In genomic region chr11:35619754-35620640, GRCh38 we compare ENCODE assay signal across 1 cellular context.
A peak's percentile ranks its signal among the peaks of the same experiment; 100 is the strongest.
TF ChIP-seq lines count a peak whose summit lies in the region.

No MANE protein-coding gene starts in this region.

TF ChIP-seq in HEK293, 187 proteins besides CTCF, POLR2A, EP300 and RAD21 (continued from another document and continues in another):
- TF ChIP-seq AEBP2 (tag by site-specific recombination; IDR thresholded peaks at IDR 0.05; ENCODE audit: borderline replicate concordance) (no peak), ZNF791 (tag by site-specific recombination; IDR thresholded peaks at IDR 0.05) (no peak), INSM2 (tag by site-specific recombination; IDR thresholded peaks at IDR 0.05) (no peak), ZNF266 (tag by site-specific recombination; IDR thresholded peaks at IDR 0.05; ENCODE audit: low read depth) (no peak), KLF16 (tag by site-specific recombination; IDR thresholded peaks at IDR 0.05) (no peak), ZNF48 (tag by site-specific recombination; IDR thresholded peaks at IDR 0.05) (no peak), ZNF623 (tag by site-specific recombination; IDR thresholded peaks at IDR 0.05) (no peak), ZNF280C (tag by site-specific recombination; IDR thresholded peaks at IDR 0.05) (no peak), ZNF488 (tag by site-specific recombination; IDR thresholded peaks at IDR 0.05) (no peak), ELK4 (IDR thresholded peaks at IDR 0.05; ENCODE audit: borderline replicate concordance, low read depth, low read length) (no peak), OSR2 (tag by site-specific recombination; IDR thresholded peaks at IDR 0.05) (no peak), ZNF37A (tag by site-specific recombination; IDR thresholded peaks at IDR 0.05) (no peak), ZNF398 (tag by site-specific recombination; IDR thresholded peaks at IDR 0.05) (no peak), ZNF600 (tag by site-specific recombination; IDR thresholded peaks at IDR 0.05) (no peak), ZXDB (tag by site-specific recombination; IDR thresholded peaks at IDR 0.05) (no peak), ZFP69B (tag by site-specific recombination; IDR thresholded peaks at IDR 0.05) (no peak), ZIC2 (tag by site-specific recombination; IDR thresholded peaks at IDR 0.05) (0 out of 2 replicates have a peak, but pooled peaks have one; percentile 8), ZNF626 (tag by site-specific recombination; IDR thresholded peaks at IDR 0.05) (no peak), ZNF221 (tag by site-specific recombination; IDR thresholded peaks at IDR 0.05; ENCODE audit: borderline replicate concordance) (no peak), KLF1 (tag by site-specific recombination; IDR thresholded peaks at IDR 0.05) (no peak), PATZ1 (tag by site-specific recombination; IDR thresholded peaks at IDR 0.05) (peak; percentile 41; the same call in 1 of the 2 replicates), ZNF645 (tag by site-specific recombination; IDR thresholded peaks at IDR 0.05) (no peak), ZNF362 (tag by site-specific recombination; IDR thresholded peaks at IDR 0.05) (no peak), ZBTB20 (tag by site-specific recombination; IDR thresholded peaks at IDR 0.05) (peak; percentile 50; the same call in 1 of the 2 replicates), ZNF560 (tag by site-specific recombination; IDR thresholded peaks at IDR 0.05; ENCODE audit: borderline replicate concordance) (no peak), GLIS2 (tag by site-specific recombination; IDR thresholded peaks at IDR 0.05) (peak; percentile 71), ZBTB17 (tag by site-specific recombination; IDR thresholded peaks at IDR 0.05) (no peak), ZNF223 (tag by site-specific recombination; IDR thresholded peaks at IDR 0.05) (no peak), ZNF785 (tag by site-specific recombination; IDR thresholded peaks at IDR 0.05) (no peak), ZNF704 (tag by site-specific recombination; IDR thresholded peaks at IDR 0.05) (no peak), ZFP37 (tag by site-specific recombination; IDR thresholded peaks at IDR 0.05) (no peak), ZNF121 (tag by site-specific recombination; IDR thresholded peaks at IDR 0.05) (no peak), ZNF311 (tag by site-specific recombination; IDR thresholded peaks at IDR 0.05; ENCODE audit: borderline replicate concordance) (no peak), ZNF138 (tag by site-specific recombination; IDR thresholded peaks at IDR 0.05; ENCODE audit: borderline replicate concordance) (no peak), ZNF174 (tag by site-specific recombination; IDR thresholded peaks at IDR 0.05) (no peak), ZNF114 (tag by site-specific recombination; IDR thresholded peaks at IDR 0.05) (no peak), IKZF3 (tag by site-specific recombination; IDR thresholded peaks at IDR 0.05) (no peak), ZFHX2 (tag by site-specific recombination; conservative IDR thresholded peaks at IDR 0.05) (peak; percentile 27; the same call in 1 of the 2 replicates), ZBTB44 (tag by site-specific recombination; IDR thresholded peaks at IDR 0.05) (no peak), ZNF391 (tag by site-specific recombination; IDR thresholded peaks at IDR 0.05; ENCODE audit: borderline replicate concordance, low read depth) (no peak), ZBTB7A (tag by site-specific recombination; IDR thresholded peaks at IDR 0.05; ENCODE audit: low read depth) (no peak), ZNF341 (tag by site-specific recombination; IDR thresholded peaks at IDR 0.05; ENCODE audit: low read depth) (0 out of 2 replicates have a peak, but pooled peaks have one; percentile 29), EGR2 (tag by site-specific recombination; IDR thresholded peaks at IDR 0.05; ENCODE audit: low read depth) (0 out of 2 replicates have a peak, but pooled peaks have one; percentile 14), ZNF585B (tag by site-specific recombination; IDR thresholded peaks at IDR 0.05) (no peak)
